1 cellular context compared by ENCODE assay signal in the genomic region with DNA sequence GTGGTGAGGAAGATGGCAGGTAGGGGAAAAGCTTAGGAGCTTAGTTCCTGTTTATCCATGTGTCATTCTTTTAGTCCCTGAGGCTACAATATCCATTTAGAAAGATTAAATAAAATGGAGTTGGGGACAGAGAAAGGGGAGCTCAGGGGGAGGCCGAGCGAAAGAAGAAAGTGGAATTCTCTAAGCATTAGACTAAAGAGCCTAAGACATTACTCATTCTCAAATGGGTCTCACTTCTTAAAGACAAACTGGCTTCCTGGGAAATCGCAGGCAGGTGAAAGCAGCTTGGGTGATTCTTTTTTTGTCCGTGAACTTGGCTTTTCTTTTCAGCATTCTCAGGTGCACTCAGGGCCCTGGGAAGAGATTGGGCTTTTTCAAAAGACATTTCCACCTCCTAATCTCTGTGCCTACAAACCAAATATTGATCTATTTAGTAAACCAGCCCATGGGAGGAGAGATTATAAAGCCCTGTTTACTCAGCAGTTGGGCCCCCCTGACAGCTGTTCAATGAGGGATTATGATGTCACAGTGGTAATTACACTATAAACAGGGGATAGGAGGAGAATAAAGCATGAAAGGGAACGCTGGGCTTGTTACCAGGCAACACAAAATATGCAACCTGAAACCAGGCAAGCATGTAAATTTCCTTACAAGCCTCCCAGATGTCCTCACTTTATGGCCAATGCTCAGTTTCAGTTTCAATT.
TF ChIP-seq lines count a peak whose summit lies in the region.

No MANE protein-coding gene starts in this region.

TF ChIP-seq in HEK293, 187 proteins besides CTCF, POLR2A, EP300 and RAD21 (continued from another document and continues in another):
- TF ChIP-seq ZBTB21 (tag by site-specific recombination; IDR thresholded peaks at IDR 0.05) (peak; percentile 97), ZNF16 (tag by site-specific recombination; IDR thresholded peaks at IDR 0.05; ENCODE audit: low read depth) (no peak), ZNF302 (tag by site-specific recombination; IDR thresholded peaks at IDR 0.05; ENCODE audit: low read depth) (no peak), ZSCAN23 (tag by site-specific recombination; IDR thresholded peaks at IDR 0.05) (no peak), ZNF785 (tag by site-specific recombination; IDR thresholded peaks at IDR 0.05) (no peak), PRDM1 (tag by site-specific recombination; IDR thresholded peaks at IDR 0.05) (peak; percentile 32; the same call in 1 of the 2 replicates), ZSCAN30 (tag by site-specific recombination; IDR thresholded peaks at IDR 0.05) (no peak; the same call in 1 of the 2 replicates), ZNF514 (tag by site-specific recombination; IDR thresholded peaks at IDR 0.05) (no peak), SP3 (tag by site-specific recombination; IDR thresholded peaks at IDR 0.05) (no peak), ZNF311 (tag by site-specific recombination; IDR thresholded peaks at IDR 0.05; ENCODE audit: borderline replicate concordance) (no peak), ZNF248 (tag by site-specific recombination; IDR thresholded peaks at IDR 0.05) (no peak), ZNF350 (tag by site-specific recombination; IDR thresholded peaks at IDR 0.05) (no peak), SALL2 (tag by site-specific recombination; IDR thresholded peaks at IDR 0.05; ENCODE audit: borderline replicate concordance) (no peak), OVOL3 (tag by site-specific recombination; IDR thresholded peaks at IDR 0.05) (peak; percentile 53; the same call in 1 of the 2 replicates), ZNF707 (tag by site-specific recombination; IDR thresholded peaks at IDR 0.05) (no peak), ZNF660 (tag by site-specific recombination; IDR thresholded peaks at IDR 0.05) (0 out of 2 replicates have a peak, but pooled peaks have one; percentile 33), YY1 (tag by site-specific recombination; IDR thresholded peaks at IDR 0.05) (no peak), ZNF174 (tag by site-specific recombination; IDR thresholded peaks at IDR 0.05) (no peak), TCF7L2 (IDR thresholded peaks at IDR 0.05; ENCODE audit: borderline replicate concordance, low read depth, low read length) (peak; percentile 92), ZNF354C (tag by site-specific recombination; IDR thresholded peaks at IDR 0.05; ENCODE audit: borderline replicate concordance, low read depth) (no peak), ZNF677 (tag by site-specific recombination; IDR thresholded peaks at IDR 0.05) (no peak), ZNF274 (IDR thresholded peaks at IDR 0.05; ENCODE audit: low read length) (no peak), ZNF274 (tag by site-specific recombination; IDR thresholded peaks at IDR 0.05; ENCODE audit: borderline replicate concordance) (no peak), ZNF133 (tag by site-specific recombination; IDR thresholded peaks at IDR 0.05) (no peak), ZNF747 (tag by site-specific recombination; IDR thresholded peaks at IDR 0.05) (no peak), GLIS1 (tag by site-specific recombination; IDR thresholded peaks at IDR 0.05) (peak; percentile 91), KLF7 (tag by site-specific recombination; IDR thresholded peaks at IDR 0.05; ENCODE audit: borderline replicate concordance) (no peak), ZNF473 (tag by site-specific recombination; IDR thresholded peaks at IDR 0.05) (no peak), ZEB2 (tag by site-specific recombination; IDR thresholded peaks at IDR 0.05) (peak; percentile 77), ZNF157 (tag by site-specific recombination; IDR thresholded peaks at IDR 0.05) (no peak)
- TF ChIP-seq, protein P1, sequence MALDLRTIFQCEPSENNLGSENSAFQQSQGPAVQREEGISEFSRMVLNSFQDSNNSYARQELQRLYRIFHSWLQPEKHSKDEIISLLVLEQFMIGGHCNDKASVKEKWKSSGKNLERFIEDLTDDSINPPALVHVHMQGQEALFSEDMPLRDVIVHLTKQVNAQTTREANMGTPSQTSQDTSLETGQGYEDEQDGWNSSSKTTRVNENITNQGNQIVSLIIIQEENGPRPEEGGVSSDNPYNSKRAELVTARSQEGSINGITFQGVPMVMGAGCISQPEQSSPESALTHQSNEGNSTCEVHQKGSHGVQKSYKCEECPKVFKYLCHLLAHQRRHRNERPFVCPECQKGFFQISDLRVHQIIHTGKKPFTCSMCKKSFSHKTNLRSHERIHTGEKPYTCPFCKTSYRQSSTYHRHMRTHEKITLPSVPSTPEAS (tag by site-specific recombination; IDR thresholded peaks at IDR 0.05), result no peak
- TF ChIP-seq, protein P2, sequence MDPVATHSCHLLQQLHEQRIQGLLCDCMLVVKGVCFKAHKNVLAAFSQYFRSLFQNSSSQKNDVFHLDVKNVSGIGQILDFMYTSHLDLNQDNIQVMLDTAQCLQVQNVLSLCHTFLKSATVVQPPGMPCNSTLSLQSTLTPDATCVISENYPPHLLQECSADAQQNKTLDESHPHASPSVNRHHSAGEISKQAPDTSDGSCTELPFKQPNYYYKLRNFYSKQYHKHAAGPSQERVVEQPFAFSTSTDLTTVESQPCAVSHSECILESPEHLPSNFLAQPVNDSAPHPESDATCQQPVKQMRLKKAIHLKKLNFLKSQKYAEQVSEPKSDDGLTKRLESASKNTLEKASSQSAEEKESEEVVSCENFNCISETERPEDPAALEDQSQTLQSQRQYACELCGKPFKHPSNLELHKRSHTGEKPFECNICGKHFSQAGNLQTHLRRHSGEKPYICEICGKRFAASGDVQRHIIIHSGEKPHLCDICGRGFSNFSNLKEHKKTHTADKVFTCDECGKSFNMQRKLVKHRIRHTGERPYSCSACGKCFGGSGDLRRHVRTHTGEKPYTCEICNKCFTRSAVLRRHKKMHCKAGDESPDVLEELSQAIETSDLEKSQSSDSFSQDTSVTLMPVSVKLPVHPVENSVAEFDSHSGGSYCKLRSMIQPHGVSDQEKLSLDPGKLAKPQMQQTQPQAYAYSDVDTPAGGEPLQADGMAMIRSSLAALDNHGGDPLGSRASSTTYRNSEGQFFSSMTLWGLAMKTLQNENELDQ (tag by site-specific recombination; IDR thresholded peaks at IDR 0.05; ENCODE audit: low read depth), result no peak
- TF ChIP-seq, protein P3, sequence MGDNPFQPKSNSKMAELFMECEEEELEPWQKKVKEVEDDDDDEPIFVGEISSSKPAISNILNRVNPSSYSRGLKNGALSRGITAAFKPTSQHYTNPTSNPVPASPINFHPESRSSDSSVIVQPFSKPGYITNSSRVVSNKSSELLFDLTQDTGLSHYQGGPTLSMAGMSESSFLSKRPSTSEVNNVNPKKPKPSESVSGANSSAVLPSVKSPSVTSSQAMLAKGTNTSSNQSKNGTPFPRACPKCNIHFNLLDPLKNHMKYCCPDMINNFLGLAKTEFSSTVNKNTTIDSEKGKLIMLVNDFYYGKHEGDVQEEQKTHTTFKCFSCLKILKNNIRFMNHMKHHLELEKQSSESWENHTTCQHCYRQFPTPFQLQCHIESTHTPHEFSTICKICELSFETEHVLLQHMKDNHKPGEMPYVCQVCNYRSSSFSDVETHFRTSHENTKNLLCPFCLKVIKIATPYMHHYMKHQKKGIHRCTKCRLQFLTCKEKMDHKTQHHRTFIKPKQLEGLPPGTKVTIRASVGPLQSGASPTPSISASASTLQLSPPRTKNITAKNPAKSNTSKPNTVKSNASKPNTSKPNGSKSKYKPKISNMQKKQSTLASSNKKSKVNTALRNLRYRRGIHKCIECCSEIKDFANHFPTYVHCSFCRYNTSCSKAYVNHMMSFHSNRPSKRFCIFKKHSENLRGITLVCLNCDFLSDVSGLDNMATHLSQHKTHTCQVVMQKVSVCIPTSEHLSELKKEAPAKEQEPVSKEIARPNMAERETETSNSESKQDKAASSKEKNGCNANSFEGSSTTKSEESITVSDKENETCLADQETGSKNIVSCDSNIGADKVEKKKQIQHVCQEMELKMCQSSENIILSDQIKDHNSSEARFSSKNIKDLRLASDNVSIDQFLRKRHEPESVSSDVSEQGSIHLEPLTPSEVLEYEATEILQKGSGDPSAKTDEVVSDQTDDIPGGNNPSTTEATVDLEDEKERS (tag by site-specific recombination; IDR thresholded peaks at IDR 0.05), result no peak
- TF ChIP-seq, protein P4, sequence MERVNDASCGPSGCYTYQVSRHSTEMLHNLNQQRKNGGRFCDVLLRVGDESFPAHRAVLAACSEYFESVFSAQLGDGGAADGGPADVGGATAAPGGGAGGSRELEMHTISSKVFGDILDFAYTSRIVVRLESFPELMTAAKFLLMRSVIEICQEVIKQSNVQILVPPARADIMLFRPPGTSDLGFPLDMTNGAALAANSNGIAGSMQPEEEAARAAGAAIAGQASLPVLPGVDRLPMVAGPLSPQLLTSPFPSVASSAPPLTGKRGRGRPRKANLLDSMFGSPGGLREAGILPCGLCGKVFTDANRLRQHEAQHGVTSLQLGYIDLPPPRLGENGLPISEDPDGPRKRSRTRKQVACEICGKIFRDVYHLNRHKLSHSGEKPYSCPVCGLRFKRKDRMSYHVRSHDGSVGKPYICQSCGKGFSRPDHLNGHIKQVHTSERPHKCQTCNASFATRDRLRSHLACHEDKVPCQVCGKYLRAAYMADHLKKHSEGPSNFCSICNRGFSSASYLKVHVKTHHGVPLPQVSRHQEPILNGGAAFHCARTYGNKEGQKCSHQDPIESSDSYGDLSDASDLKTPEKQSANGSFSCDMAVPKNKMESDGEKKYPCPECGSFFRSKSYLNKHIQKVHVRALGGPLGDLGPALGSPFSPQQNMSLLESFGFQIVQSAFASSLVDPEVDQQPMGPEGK (tag by site-specific recombination; IDR thresholded peaks at IDR 0.05), result peak; percentile 54
- TF ChIP-seq, protein P5, sequence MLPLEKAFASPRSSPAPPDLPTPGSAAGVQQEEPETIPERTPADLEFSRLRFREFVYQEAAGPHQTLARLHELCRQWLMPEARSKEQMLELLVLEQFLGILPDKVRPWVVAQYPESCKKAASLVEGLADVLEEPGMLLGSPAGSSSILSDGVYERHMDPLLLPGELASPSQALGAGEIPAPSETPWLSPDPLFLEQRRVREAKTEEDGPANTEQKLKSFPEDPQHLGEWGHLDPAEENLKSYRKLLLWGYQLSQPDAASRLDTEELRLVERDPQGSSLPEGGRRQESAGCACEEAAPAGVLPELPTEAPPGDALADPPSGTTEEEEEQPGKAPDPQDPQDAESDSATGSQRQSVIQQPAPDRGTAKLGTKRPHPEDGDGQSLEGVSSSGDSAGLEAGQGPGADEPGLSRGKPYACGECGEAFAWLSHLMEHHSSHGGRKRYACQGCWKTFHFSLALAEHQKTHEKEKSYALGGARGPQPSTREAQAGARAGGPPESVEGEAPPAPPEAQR (tag by site-specific recombination; IDR thresholded peaks at IDR 0.05), result no peak
- TF ChIP-seq, protein P6, sequence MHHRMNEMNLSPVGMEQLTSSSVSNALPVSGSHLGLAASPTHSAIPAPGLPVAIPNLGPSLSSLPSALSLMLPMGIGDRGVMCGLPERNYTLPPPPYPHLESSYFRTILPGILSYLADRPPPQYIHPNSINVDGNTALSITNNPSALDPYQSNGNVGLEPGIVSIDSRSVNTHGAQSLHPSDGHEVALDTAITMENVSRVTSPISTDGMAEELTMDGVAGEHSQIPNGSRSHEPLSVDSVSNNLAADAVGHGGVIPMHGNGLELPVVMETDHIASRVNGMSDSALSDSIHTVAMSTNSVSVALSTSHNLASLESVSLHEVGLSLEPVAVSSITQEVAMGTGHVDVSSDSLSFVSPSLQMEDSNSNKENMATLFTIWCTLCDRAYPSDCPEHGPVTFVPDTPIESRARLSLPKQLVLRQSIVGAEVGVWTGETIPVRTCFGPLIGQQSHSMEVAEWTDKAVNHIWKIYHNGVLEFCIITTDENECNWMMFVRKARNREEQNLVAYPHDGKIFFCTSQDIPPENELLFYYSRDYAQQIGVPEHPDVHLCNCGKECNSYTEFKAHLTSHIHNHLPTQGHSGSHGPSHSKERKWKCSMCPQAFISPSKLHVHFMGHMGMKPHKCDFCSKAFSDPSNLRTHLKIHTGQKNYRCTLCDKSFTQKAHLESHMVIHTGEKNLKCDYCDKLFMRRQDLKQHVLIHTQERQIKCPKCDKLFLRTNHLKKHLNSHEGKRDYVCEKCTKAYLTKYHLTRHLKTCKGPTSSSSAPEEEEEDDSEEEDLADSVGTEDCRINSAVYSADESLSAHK (tag by site-specific recombination; IDR thresholded peaks at IDR 0.05), result peak; percentile 72
- TF ChIP-seq, protein P7, sequence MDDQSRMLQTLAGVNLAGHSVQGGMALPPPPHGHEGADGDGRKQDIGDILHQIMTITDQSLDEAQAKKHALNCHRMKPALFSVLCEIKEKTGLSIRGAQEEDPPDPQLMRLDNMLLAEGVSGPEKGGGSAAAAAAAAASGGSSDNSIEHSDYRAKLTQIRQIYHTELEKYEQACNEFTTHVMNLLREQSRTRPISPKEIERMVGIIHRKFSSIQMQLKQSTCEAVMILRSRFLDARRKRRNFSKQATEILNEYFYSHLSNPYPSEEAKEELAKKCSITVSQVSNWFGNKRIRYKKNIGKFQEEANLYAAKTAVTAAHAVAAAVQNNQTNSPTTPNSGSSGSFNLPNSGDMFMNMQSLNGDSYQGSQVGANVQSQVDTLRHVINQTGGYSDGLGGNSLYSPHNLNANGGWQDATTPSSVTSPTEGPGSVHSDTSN (CRISPR knock-in tag; IDR thresholded peaks at IDR 0.05), result no peak
- TF ChIP-seq, protein P8, sequence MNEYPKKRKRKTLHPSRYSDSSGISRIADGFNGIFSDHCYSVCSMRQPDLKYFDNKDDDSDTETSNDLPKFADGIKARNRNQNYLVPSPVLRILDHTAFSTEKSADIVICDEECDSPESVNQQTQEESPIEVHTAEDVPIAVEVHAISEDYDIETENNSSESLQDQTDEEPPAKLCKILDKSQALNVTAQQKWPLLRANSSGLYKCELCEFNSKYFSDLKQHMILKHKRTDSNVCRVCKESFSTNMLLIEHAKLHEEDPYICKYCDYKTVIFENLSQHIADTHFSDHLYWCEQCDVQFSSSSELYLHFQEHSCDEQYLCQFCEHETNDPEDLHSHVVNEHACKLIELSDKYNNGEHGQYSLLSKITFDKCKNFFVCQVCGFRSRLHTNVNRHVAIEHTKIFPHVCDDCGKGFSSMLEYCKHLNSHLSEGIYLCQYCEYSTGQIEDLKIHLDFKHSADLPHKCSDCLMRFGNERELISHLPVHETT (tag by site-specific recombination; IDR thresholded peaks at IDR 0.05), result no peak
- TF ChIP-seq, protein P9, sequence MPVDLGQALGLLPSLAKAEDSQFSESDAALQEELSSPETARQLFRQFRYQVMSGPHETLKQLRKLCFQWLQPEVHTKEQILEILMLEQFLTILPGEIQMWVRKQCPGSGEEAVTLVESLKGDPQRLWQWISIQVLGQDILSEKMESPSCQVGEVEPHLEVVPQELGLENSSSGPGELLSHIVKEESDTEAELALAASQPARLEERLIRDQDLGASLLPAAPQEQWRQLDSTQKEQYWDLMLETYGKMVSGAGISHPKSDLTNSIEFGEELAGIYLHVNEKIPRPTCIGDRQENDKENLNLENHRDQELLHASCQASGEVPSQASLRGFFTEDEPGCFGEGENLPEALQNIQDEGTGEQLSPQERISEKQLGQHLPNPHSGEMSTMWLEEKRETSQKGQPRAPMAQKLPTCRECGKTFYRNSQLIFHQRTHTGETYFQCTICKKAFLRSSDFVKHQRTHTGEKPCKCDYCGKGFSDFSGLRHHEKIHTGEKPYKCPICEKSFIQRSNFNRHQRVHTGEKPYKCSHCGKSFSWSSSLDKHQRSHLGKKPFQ (tag by site-specific recombination; IDR thresholded peaks at IDR 0.05), result no peak
